In the genomic region with DNA sequence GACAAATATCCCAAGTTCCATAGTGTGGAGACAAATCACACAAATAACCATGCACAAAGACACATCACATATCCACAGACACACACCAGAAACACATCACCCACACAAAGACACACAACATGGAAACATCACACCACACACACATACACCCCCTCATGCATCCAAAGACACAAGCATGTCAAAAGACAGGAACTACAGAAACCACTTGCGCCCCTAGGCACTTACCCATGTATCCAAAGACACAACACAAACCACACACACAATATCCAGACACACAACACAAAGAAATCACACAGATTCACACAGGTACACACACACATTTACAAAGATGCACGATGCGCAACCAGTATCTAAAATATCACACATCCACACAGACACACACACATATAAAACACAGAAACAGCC, we compare ENCODE assay signal across 11 cellular contexts. TPM values are rescaled to one million over a fixed set of nuclear protein-coding genes. Genes with fewer than 3 reads are reported as not detected.
DNase-seq lines count a peak whose midpoint lies in the region; ATAC-seq and TF ChIP-seq lines count a peak whose summit lies in the region.
"Had no signal": no experiment of that assay in that cellular context is flagged by ENCODE, and none has a peak within 500 bp of the region (broad histone marks: within the 10 kb centered on the region; RNA-seq: fewer than 3 reads in every experiment).

No MANE protein-coding gene starts in this region.

- H3K27ac ChIP-seq in CD4-positive, CD25-positive, alpha-beta regulatory T cell (ENCODE audit: insufficient read depth, low read length, poor library complexity, severe bottlenecking), result no peak overlapping the region
- no peak overlapping the region for H3K27ac ChIP-seq in ovary

- TF ChIP-seq CTCF in HFFc6 (IDR thresholded peaks at IDR 0.05), result no peak
- TF ChIP-seq CTCF in mesothelial cell of epicardium (IDR thresholded peaks at IDR 0.05; ENCODE audit: unreplicated experiment), result no peak
- no peak for TF ChIP-seq CTCF in ovary (IDR thresholded peaks at IDR 0.05)

- 86 to 89% (median 86%) methylated on average over 3 of the region's 3 CpGs for WGBS in ovary, 3 donors

- no peak for TF ChIP-seq POLR2A in ovary (IDR thresholded peaks at IDR 0.05)

- H3K4me3 ChIP-seq in CD4-positive, CD25-positive, alpha-beta regulatory T cell (ENCODE audit: low read depth, low read length), result no peak overlapping the region
- no peak overlapping the region for H3K4me3 ChIP-seq in ovary

- peaks cover 11% of the 10 kb centered on the region for H3K4me1 ChIP-seq in CD4-positive, CD25-positive, alpha-beta regulatory T cell (ENCODE audit: control insufficient read depth, insufficient read depth, low read length, poor library complexity, severe bottlenecking)
- H3K4me1 ChIP-seq in ovary (ENCODE audit: insufficient read depth), result no peaks in the 10 kb centered on the region

- no peaks in the 10 kb centered on the region for H3K9me3 ChIP-seq in CD4-positive, CD25-positive, alpha-beta regulatory T cell (ENCODE audit: control insufficient read depth in 2 of 2, low read length in 2 of 2)
- H3K9me3 ChIP-seq in ovary, result no peaks in the 10 kb centered on the region

- no peak for DNase-seq in CD4-positive, CD25-positive, alpha-beta regulatory T cell
- no peak for DNase-seq in HFFc6
- no peak for DNase-seq in activated T-helper 1 cell treated with anti-CD3 and anti-CD28 coated beads, Interleukin-12 subunit alpha, Interleukin-12 subunit beta, Interleukin-2, Interleukin-4 antibody, amounts not matched to agents 30 ng/mL and 10 ng/mL and 1 ng/mL, durations not matched to agents 14 hours and 24 hours and 36 hours (ENCODE audit: low spot score)
- DNase-seq in mesothelial cell of epicardium (ENCODE audit: low spot score in 2 of 2, unreplicated experiment in 2 of 2), result no peak
- DNase-seq in HCEC 1CT, result no peak
- no peak for DNase-seq in stimulated activated CD4-positive, alpha-beta T cell treated with anti-CD3 and anti-CD28 coated beads, Interleukin-4, amount 100 ng/mL, for 24 hours
- no peak for DNase-seq in ovary
- DNase-seq: DMS53, NCI-H1436 treated with DMSO at 0.1 percent for 48 hours had no signal

- peaks cover 10% of the 10 kb centered on the region for H3K27me3 ChIP-seq in CD4-positive, CD25-positive, alpha-beta regulatory T cell (ENCODE audit: control insufficient read depth, insufficient read depth, low read length)
- no peaks in the 10 kb centered on the region for H3K27me3 ChIP-seq in ovary

- no peaks in the 10 kb centered on the region for H3K36me3 ChIP-seq in CD4-positive, CD25-positive, alpha-beta regulatory T cell (ENCODE audit: control insufficient read depth, insufficient read depth, low read length)
- H3K36me3 ChIP-seq in ovary, result no peaks in the 10 kb centered on the region

- peaks cover 0 to 8% (median 0%) of the 10 kb centered on the region in 7 donors for H3K9me3 Mint-ChIP-seq in CD4-positive, CD25-positive, alpha-beta regulatory T cell
- H3K9me3 Mint-ChIP-seq in HFFc6 (no peaks in the 10 kb centered on the region), mesothelial cell of epicardium (no peaks in the 10 kb centered on the region)
- H3K9me3 Mint-ChIP-seq in activated T-helper 1 cell treated with anti-CD3 and anti-CD28 coated beads, Interleukin-12 subunit alpha, Interleukin-12 subunit beta, Interleukin-2, Interleukin-4 antibody, amounts not matched to agents 30 ng/mL and 10 ng/mL and 1 ng/mL, durations not matched to agents 14 hours and 24 hours and 36 hours, result no peaks in the 10 kb centered on the region

- peaks cover 5% of the 10 kb centered on the region for H3K36me3 Mint-ChIP-seq in CD4-positive, CD25-positive, alpha-beta regulatory T cell
- H3K36me3 Mint-ChIP-seq in HFFc6 (ENCODE audit: low read depth), result peaks cover 12% of the 10 kb centered on the region
- H3K36me3 Mint-ChIP-seq in activated T-helper 1 cell treated with anti-CD3 and anti-CD28 coated beads, Interleukin-12 subunit alpha, Interleukin-12 subunit beta, Interleukin-2, Interleukin-4 antibody, amounts not matched to agents 30 ng/mL and 10 ng/mL and 1 ng/mL, durations not matched to agents 14 hours and 24 hours and 36 hours (ENCODE audit: low read depth), result peaks cover 6% of the 10 kb centered on the region
- no peaks in the 10 kb centered on the region for H3K36me3 Mint-ChIP-seq in mesothelial cell of epicardium

- peak overlapping the region in 3 of 4 donors; percentile 2 to 60 (median 36) for H3K4me3 Mint-ChIP-seq in CD4-positive, CD25-positive, alpha-beta regulatory T cell
- H3K4me3 Mint-ChIP-seq in HFFc6, result peak overlapping the region; percentile 77
- peak overlapping the region; percentile 11 for H3K4me3 Mint-ChIP-seq in activated T-helper 1 cell treated with anti-CD3 and anti-CD28 coated beads, Interleukin-12 subunit alpha, Interleukin-12 subunit beta, Interleukin-2, Interleukin-4 antibody, amounts not matched to agents 30 ng/mL and 10 ng/mL and 1 ng/mL, durations not matched to agents 14 hours and 24 hours and 36 hours
- peak overlapping the region; percentile 76 for H3K4me3 Mint-ChIP-seq in mesothelial cell of epicardium

- H3K27me3 Mint-ChIP-seq in CD4-positive, CD25-positive, alpha-beta regulatory T cell, result peaks cover 69% of the 10 kb centered on the region
- peaks cover 2% of the 10 kb centered on the region for H3K27me3 Mint-ChIP-seq in HFFc6 (ENCODE audit: insufficient read depth)
- H3K27me3 Mint-ChIP-seq in activated T-helper 1 cell treated with anti-CD3 and anti-CD28 coated beads, Interleukin-12 subunit alpha, Interleukin-12 subunit beta, Interleukin-2, Interleukin-4 antibody, amounts not matched to agents 30 ng/mL and 10 ng/mL and 1 ng/mL, durations not matched to agents 14 hours and 24 hours and 36 hours (ENCODE audit: insufficient read depth), result peaks cover 62% of the 10 kb centered on the region
- peaks cover 24% of the 10 kb centered on the region for H3K27me3 Mint-ChIP-seq in mesothelial cell of epicardium (ENCODE audit: low read depth)

- H3K27ac Mint-ChIP-seq in CD4-positive, CD25-positive, alpha-beta regulatory T cell, result no peak overlapping the region
- peak overlapping the region; percentile 65; the same call in 1 of the 2 replicates for H3K27ac Mint-ChIP-seq in HFFc6
- H3K27ac Mint-ChIP-seq in activated T-helper 1 cell treated with anti-CD3 and anti-CD28 coated beads, Interleukin-12 subunit alpha, Interleukin-12 subunit beta, Interleukin-2, Interleukin-4 antibody, amounts not matched to agents 30 ng/mL and 10 ng/mL and 1 ng/mL, durations not matched to agents 14 hours and 24 hours and 36 hours, result peak overlapping the region; percentile 3
- no peak overlapping the region for H3K27ac Mint-ChIP-seq in mesothelial cell of epicardium

- intact Hi-C loops in activated T-helper 1 cell treated with anti-CD3 and anti-CD28 coated beads, Interleukin-12 subunit alpha, Interleukin-12 subunit beta, Interleukin-2, Interleukin-4 antibody, amounts not matched to agents 30 ng/mL and 10 ng/mL and 1 ng/mL, durations not matched to agents 14 hours and 24 hours and 36 hours (cut with micrococcal nuclease), result loop anchor here (10.0 kb wide), 1 partner anchor 178 kb away; no protein-coding TSS in a partner anchor
- intact Hi-C loops in ovary (cut with DNase I), result loop anchor here in 2 of 4 donors (10.0 kb wide), 2 partner anchors 78 to 318 kb away; partner anchors contain the start of genes SIPA1L3 (in 2 of the 2) and WDR87 (in 2 of the 2)

- no peak for TF ChIP-seq EP300 in ovary (IDR thresholded peaks at IDR 0.05)

- H3K4me1 Mint-ChIP-seq in CD4-positive, CD25-positive, alpha-beta regulatory T cell, result peaks cover 10 to 21% (median 15%) of the 10 kb centered on the region in 4 donors
- H3K4me1 Mint-ChIP-seq in HFFc6 (ENCODE audit: low read depth) (peaks cover 15% of the 10 kb centered on the region), mesothelial cell of epicardium (peaks cover 10% of the 10 kb centered on the region)
- peaks cover 29% of the 10 kb centered on the region for H3K4me1 Mint-ChIP-seq in activated T-helper 1 cell treated with anti-CD3 and anti-CD28 coated beads, Interleukin-12 subunit alpha, Interleukin-12 subunit beta, Interleukin-2, Interleukin-4 antibody, amounts not matched to agents 30 ng/mL and 10 ng/mL and 1 ng/mL, durations not matched to agents 14 hours and 24 hours and 36 hours (ENCODE audit: low read depth)

- ATAC-seq in CD4-positive, CD25-positive, alpha-beta regulatory T cell (ENCODE audit: low read depth in 2 of 2), result no peak
- ATAC-seq in GM19035 (IDR thresholded peaks at IDR 0.05; ENCODE audit: unreplicated experiment), result no peak
- ATAC-seq: sciatic nerve had no signal

RNA-seq across cellular contexts. Expression of gene DPF1, which starts 0.9 kb away (rescaled TPM):
- not detected for total RNA-seq in CD4-positive, CD25-positive, alpha-beta regulatory T cell
- not detected for polyA plus RNA-seq in CD4-positive, CD25-positive, alpha-beta regulatory T cell
- total RNA-seq in HFFc6 (2021; fragmentation: NEBNext Ultra II Directional; extraction: Animal tissue kit (Norgen Biotek cat#: 25700)), result 1 to 10 TPM; 3.3 to 6.6 (median 5.7) TPM
- total RNA-seq in activated T-helper 1 cell treated with anti-CD3 and anti-CD28 coated beads, Interleukin-12 subunit alpha, Interleukin-12 subunit beta, Interleukin-2, Interleukin-4 antibody, amounts not matched to agents 30 ng/mL and 10 ng/mL and 1 ng/mL, durations not matched to agents 14 hours and 24 hours and 36 hours, result 1.4 and 1.7 TPM in 2 replicates
- total RNA-seq in mesothelial cell of epicardium (3.9 to 4.2 TPM (median 4.0 TPM) in 3 replicates), ovary (1 to 10 TPM in 1 of 7 donors, under 1 TPM in 4, not detected in 2; 0.23 to 1.0 (median 0.35) TPM)
- under 1 TPM; 0.23 to 0.50 TPM for polyA plus RNA-seq in ovary
- total RNA-seq: sciatic nerve had no signal

RNA-seq across cellular contexts. Expression of gene PPP1R14A, which starts 33.1 kb away (rescaled TPM):
- 1.2 TPM for total RNA-seq in CD4-positive, CD25-positive, alpha-beta regulatory T cell
- not detected for polyA plus RNA-seq in CD4-positive, CD25-positive, alpha-beta regulatory T cell
- total RNA-seq in HFFc6 (2021; fragmentation: NEBNext Ultra II Directional; extraction: Animal tissue kit (Norgen Biotek cat#: 25700)), result under 1 TPM in 2 of 6 experiments, not detected in 4; 0.35 to 0.81 TPM
- 65.1 and 66.9 TPM in 2 replicates for total RNA-seq in activated T-helper 1 cell treated with anti-CD3 and anti-CD28 coated beads, Interleukin-12 subunit alpha, Interleukin-12 subunit beta, Interleukin-2, Interleukin-4 antibody, amounts not matched to agents 30 ng/mL and 10 ng/mL and 1 ng/mL, durations not matched to agents 14 hours and 24 hours and 36 hours
- total RNA-seq in mesothelial cell of epicardium (13.6 to 14.8 TPM (median 13.8 TPM) in 3 replicates), ovary (100 to 1,000 TPM in 3 of 7 donors, 10 to 100 TPM in 4; 36.8 to 235 (median 97.1) TPM)
- polyA plus RNA-seq in ovary, result 10 to 100 TPM; 10.5 to 92.8 TPM

RNA-seq across cellular contexts. Expression of gene SPINT2, which starts 41.3 kb away (rescaled TPM):
- total RNA-seq in CD4-positive, CD25-positive, alpha-beta regulatory T cell, result 15.6 TPM
- polyA plus RNA-seq in CD4-positive, CD25-positive, alpha-beta regulatory T cell, result 10 to 100 TPM; 36.0 to 70.4 (median 53.5) TPM
- total RNA-seq in HFFc6 (2021; fragmentation: NEBNext Ultra II Directional; extraction: Animal tissue kit (Norgen Biotek cat#: 25700)), result 1 to 10 TPM in 3 of 6 experiments, under 1 TPM in 3; 0.76 to 4.1 (median 0.98) TPM
- 79.6 and 86.8 TPM in 2 replicates for total RNA-seq in activated T-helper 1 cell treated with anti-CD3 and anti-CD28 coated beads, Interleukin-12 subunit alpha, Interleukin-12 subunit beta, Interleukin-2, Interleukin-4 antibody, amounts not matched to agents 30 ng/mL and 10 ng/mL and 1 ng/mL, durations not matched to agents 14 hours and 24 hours and 36 hours
- 277 to 312 TPM (median 299 TPM) in 3 replicates for total RNA-seq in mesothelial cell of epicardium
- 100 to 1,000 TPM; 111 to 556 (median 118) TPM for total RNA-seq in ovary
- 10 to 100 TPM; 71.5 to 79.6 TPM for polyA plus RNA-seq in ovary

Comparison
In these comparisons a context has a peak if more than half of its experiments do, and no peak if none do; other contexts are left out.
1. H3K27ac Mint-ChIP-seq: peak in HFFc6 (single experiment) and activated T-helper 1 cell treated with anti-CD3 and anti-CD28 coated beads, Interleukin-12 subunit alpha, Interleukin-12 subunit beta, Interleukin-2, Interleukin-4 antibody, amounts not matched to agents 30 ng/mL and 10 ng/mL and 1 ng/mL, durations not matched to agents 14 hours and 24 hours and 36 hours (single experiment); none in CD4-positive, CD25-positive, alpha-beta regulatory T cell (0 of 3) and mesothelial cell of epicardium (single experiment).
2. H3K4me3 Mint-ChIP-seq: peak in every context shown above with its lines; median percentile 77 in HFFc6; 76 in mesothelial cell of epicardium; 36 in CD4-positive, CD25-positive, alpha-beta regulatory T cell; 11 in activated T-helper 1 cell treated with anti-CD3 and anti-CD28 coated beads, Interleukin-12 subunit alpha, Interleukin-12 subunit beta, Interleukin-2, Interleukin-4 antibody, amounts not matched to agents 30 ng/mL and 10 ng/mL and 1 ng/mL, durations not matched to agents 14 hours and 24 hours and 36 hours.